Comparison of ENCODE assay signal across 20 cellular contexts in the genomic region with DNA sequence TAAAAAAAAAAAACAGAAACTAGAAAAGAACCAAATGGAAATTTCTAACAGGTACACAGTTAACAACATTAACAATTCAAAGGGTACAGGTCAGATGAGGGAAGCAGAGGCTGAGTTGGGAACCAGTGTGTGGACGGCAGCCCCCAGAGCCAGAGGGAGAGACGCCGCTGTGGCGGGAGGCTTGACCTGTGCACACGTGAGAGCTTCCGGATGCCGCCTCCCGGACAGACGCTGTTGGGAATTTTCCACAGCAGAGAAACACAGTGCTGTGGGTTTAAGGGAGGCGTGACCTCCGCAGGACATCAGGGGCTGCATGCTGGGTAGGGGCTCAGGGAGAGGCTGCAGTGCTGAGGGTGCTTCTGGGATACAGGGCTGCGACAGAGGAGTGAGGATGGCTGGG. TPM values are rescaled to one million over a fixed set of nuclear protein-coding genes. Genes with fewer than 3 reads are reported as not detected.
"Had no signal": no experiment of that assay in that cellular context is flagged by ENCODE, and none has a peak within 500 bp of the region (broad histone marks: within the 10 kb centered on the region; RNA-seq: fewer than 3 reads in every experiment).

No MANE protein-coding gene starts in this region.

- DNase-seq: activated CD4-positive, alpha-beta T cell treated with anti-CD3 and anti-CD28 coated beads for 36 hours; activated CD4-positive, alpha-beta T cell treated with anti-CD3 and anti-CD28 coated beads, Interleukin-2, amount 50 U/mL, for 48 hours; activated CD8-positive, alpha-beta memory T cell treated with anti-CD3 and anti-CD28 coated beads, Interleukin-2, amount 10 ng/mL, durations not matched to agents 7 days and 5 days; activated naive CD8-positive, alpha-beta T cell treated with anti-CD3 and anti-CD28 coated beads for 36 hours; body of pancreas; dorsolateral prefrontal cortex; endodermal cell; foreskin fibroblast; natural killer cell; stimulated activated CD4-positive, alpha-beta T cell treated with anti-CD3 and anti-CD28 coated beads, Interleukin-4, amount 100 ng/mL, for 24 hours; SW 1271; upper lobe of right lung had no signal

- H3K27ac ChIP-seq: body of pancreas, dorsolateral prefrontal cortex, epithelial cell of prostate, parathyroid adenoma, upper lobe of right lung had no signal

- H3K27me3 Mint-ChIP-seq: activated CD4-positive, alpha-beta T cell treated with anti-CD3 and anti-CD28 coated beads for 36 hours; activated CD8-positive, alpha-beta memory T cell treated with anti-CD3 and anti-CD28 coated beads, Interleukin-2, amount 10 ng/mL, durations not matched to agents 7 days and 5 days; activated naive CD8-positive, alpha-beta T cell treated with anti-CD3 and anti-CD28 coated beads for 36 hours; stimulated activated memory B cell treated with anti-CD40 and anti-IgM and Interleukin-4, amounts not matched to agents 10 μg/mL and 1 μg/mL and 100 μg/mL, for 72 hours had no signal

- H3K4me1 Mint-ChIP-seq: activated CD4-positive, alpha-beta T cell treated with anti-CD3 and anti-CD28 coated beads for 36 hours; activated CD8-positive, alpha-beta memory T cell treated with anti-CD3 and anti-CD28 coated beads, Interleukin-2, amount 10 ng/mL, durations not matched to agents 7 days and 5 days; activated naive CD8-positive, alpha-beta T cell treated with anti-CD3 and anti-CD28 coated beads for 36 hours; endodermal cell; natural killer cell; stimulated activated memory B cell treated with anti-CD40 and anti-IgM and Interleukin-4, amounts not matched to agents 10 μg/mL and 1 μg/mL and 100 μg/mL, for 72 hours had no signal

- ATAC-seq: activated CD4-positive, alpha-beta T cell treated with anti-CD3 and anti-CD28 coated beads for 36 hours; activated CD8-positive, alpha-beta memory T cell treated with anti-CD3 and anti-CD28 coated beads, Interleukin-2, amount 10 ng/mL, durations not matched to agents 7 days and 5 days; body of pancreas; natural killer cell; sciatic nerve; stimulated activated memory B cell treated with anti-CD40 and anti-IgM and Interleukin-4, amounts not matched to agents 10 μg/mL and 1 μg/mL and 100 μg/mL, for 72 hours; upper lobe of right lung had no signal

- H3K4me1 ChIP-seq: parathyroid adenoma had no signal

- H3K27ac Mint-ChIP-seq: activated CD4-positive, alpha-beta T cell treated with anti-CD3 and anti-CD28 coated beads for 36 hours; activated naive CD8-positive, alpha-beta T cell treated with anti-CD3 and anti-CD28 coated beads for 36 hours; activated T-helper 2 cell treated with anti-CD3 and anti-CD28 coated beads, Interferon-gamma antibody, Interleukin-2, Interleukin-4, amounts not matched to agents 10 μg/mL and 5 μg/mL and 100 μg/mL, durations not matched to agents 14 hours and 24 hours and 36 hours; endodermal cell; natural killer cell; stimulated activated memory B cell treated with anti-CD40 and anti-IgM and Interleukin-4, amounts not matched to agents 10 μg/mL and 1 μg/mL and 100 μg/mL, for 72 hours; T-helper 2 cell treated with Interferon-gamma antibody and Interleukin-4, amounts not matched to agents 5 μg/mL and 100 μg/mL, for 36 hours had no signal

- H3K4me3 ChIP-seq: body of pancreas, dorsolateral prefrontal cortex, lung, smooth muscle cell, upper lobe of right lung had no signal

- H3K9me3 ChIP-seq: upper lobe of right lung had no signal

- H3K4me3 Mint-ChIP-seq: activated CD4-positive, alpha-beta T cell treated with anti-CD3 and anti-CD28 coated beads for 36 hours; activated CD8-positive, alpha-beta memory T cell treated with anti-CD3 and anti-CD28 coated beads, Interleukin-2, amount 10 ng/mL, durations not matched to agents 7 days and 5 days; activated naive CD8-positive, alpha-beta T cell treated with anti-CD3 and anti-CD28 coated beads for 36 hours; endodermal cell; natural killer cell; stimulated activated memory B cell treated with anti-CD40 and anti-IgM and Interleukin-4, amounts not matched to agents 10 μg/mL and 1 μg/mL and 100 μg/mL, for 72 hours; T-helper 2 cell treated with Interferon-gamma antibody and Interleukin-4, amounts not matched to agents 5 μg/mL and 100 μg/mL, for 36 hours had no signal

- H3K27me3 ChIP-seq: body of pancreas, upper lobe of right lung had no signal

RNA-seq across cellular contexts. Expression of gene FGFR3, which starts 49.5 kb away (rescaled TPM):
- total RNA-seq: activated naive CD8-positive, alpha-beta T cell treated with anti-CD3 and anti-CD28 coated beads for 36 hours; natural killer cell had no signal

RNA-seq across cellular contexts. Expression of gene FAM53A, which starts 59.4 kb away (rescaled TPM):
- total RNA-seq: smooth muscle cell had no signal
